Comparison of ENCODE assay signal across 8 cellular contexts in the genomic region with DNA sequence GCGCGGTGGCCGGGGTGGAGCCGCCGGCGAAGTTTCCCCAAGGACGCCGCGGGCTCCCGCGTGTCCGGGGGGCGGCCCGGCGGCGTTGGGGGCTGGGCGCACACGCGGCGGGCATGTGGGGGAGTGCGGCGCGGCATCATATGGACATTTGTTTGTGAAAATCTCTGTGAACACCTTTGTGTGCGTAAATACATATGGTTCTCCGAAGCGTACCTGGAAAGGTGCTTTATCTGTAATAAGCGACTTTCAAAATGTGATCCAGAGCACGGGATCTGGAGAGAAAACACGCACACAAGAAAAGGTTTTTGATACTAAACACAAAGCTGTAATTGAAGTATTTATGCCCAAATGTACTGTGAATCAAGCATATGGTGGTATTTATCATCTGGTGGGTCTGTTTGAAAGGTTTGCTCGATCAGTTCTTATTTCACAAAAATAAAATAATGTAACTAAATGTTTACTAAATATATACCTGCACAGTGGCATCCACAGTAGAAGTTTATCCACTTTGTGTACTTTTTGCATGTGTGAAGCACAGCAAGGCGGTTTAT. TPM values are rescaled to one million over a fixed set of nuclear protein-coding genes. Genes with fewer than 3 reads are reported as not detected.
DNase-seq lines count a peak whose midpoint lies in the region; ATAC-seq and TF ChIP-seq lines count a peak whose summit lies in the region.

No MANE protein-coding gene starts in this region.

- H3K36me3 ChIP-seq in adrenal gland (replicated peaks in 1 of 2): no peaks in the 10 kb centered on the region
- no peaks in the 10 kb centered on the region for H3K36me3 ChIP-seq in liver (ENCODE audit: control insufficient read depth in 4 of 4, insufficient read depth in 3 of 4, low read depth in 1 of 4, low read length in 3 of 4)
- H3K36me3 ChIP-seq in thyroid gland: no peaks in the 10 kb centered on the region

- H3K9me3 ChIP-seq in adrenal gland (replicated peaks in 1 of 3) (no peaks in the 10 kb centered on the region), liver (ENCODE audit: control insufficient read depth in 4 of 4, low read length in 3 of 4) (no peaks in the 10 kb centered on the region), thyroid gland (no peaks in the 10 kb centered on the region)

- H3K27me3 ChIP-seq in adrenal gland: no peaks in the 10 kb centered on the region
- no peaks in the 10 kb centered on the region for H3K27me3 ChIP-seq in liver (ENCODE audit: control insufficient read depth in 4 of 4, insufficient read depth in 4 of 4, low read length in 3 of 4)
- H3K27me3 ChIP-seq in thyroid gland: no peaks in the 10 kb centered on the region

- no peak for DNase-seq in AG10803 (ENCODE audit: low read depth)
- peak; percentile 68 for DNase-seq in HT-29 (ENCODE audit: low spot score)
- DNase-seq in adrenal gland: no peak
- DNase-seq in thyroid gland: no peak
- DNase-seq in germinal center (ENCODE audit: low spot score): no peak

- no peak for TF ChIP-seq CTCF in AG10803 (conservative IDR thresholded peaks at IDR 0.05; ENCODE audit: low read length)
- TF ChIP-seq CTCF in adrenal gland (IDR thresholded peaks at IDR 0.05): no peak
- TF ChIP-seq CTCF in liver (IDR thresholded peaks at IDR 0.05; ENCODE audit: low read depth, low read length, missing input control): no peak
- TF ChIP-seq CTCF in thyroid gland (IDR thresholded peaks at IDR 0.05): no peak

- ATAC-seq in GM21423 (IDR thresholded peaks at IDR 0.05; ENCODE audit: unreplicated experiment): no peak
- no peak for ATAC-seq in GM18907 (IDR thresholded peaks at IDR 0.05; ENCODE audit: unreplicated experiment)

- H3K4me1 ChIP-seq in adrenal gland (replicated peaks in 1 of 2) (peaks cover 15 to 30% of the 10 kb centered on the region in 2 donors), liver (ENCODE audit: control insufficient read depth in 4 of 4, insufficient read depth in 4 of 4, low read length in 3 of 4) (peaks cover 3 to 18% (median 10%) of the 10 kb centered on the region in 4 donors), thyroid gland (peaks cover 24 to 26% of the 10 kb centered on the region in 2 donors)

- H3K9ac ChIP-seq in liver (ENCODE audit: low read depth in 1 of 2, low read length in 2 of 2): peak overlapping the region; percentile 77 to 89

- intact Hi-C loops in adrenal gland (cut with DNase I): loop anchor here (5.0 to 10.0 kb wide), 2 partner anchors 143 to 159 kb away; no protein-coding TSS in a partner anchor
- intact Hi-C loops in thyroid gland (cut with DNase I): loop anchor here (5.0 to 10.0 kb wide), 2 partner anchors 143 to 159 kb away; no protein-coding TSS in a partner anchor

- H3K4me3 ChIP-seq in AG10803 (ENCODE audit: low read length): peak overlapping the region; percentile 66
- peak overlapping the region in 2 of 4 donors; percentile 45 to 98 for H3K4me3 ChIP-seq in adrenal gland
- peak overlapping the region; percentile 65 to 86 (median 74) for H3K4me3 ChIP-seq in liver (ENCODE audit: low read depth in 1 of 3, low read length in 3 of 3)
- peak overlapping the region; percentile 8 to 43 (median 31) for H3K4me3 ChIP-seq in thyroid gland (replicated peaks in 1 of 3)

- H3K27ac ChIP-seq in adrenal gland (peak overlapping the region; percentile 31 to 100 (median 88)), liver (ENCODE audit: low read depth in 1 of 2, low read length in 2 of 2) (peak overlapping the region; percentile 90 to 92), thyroid gland (peak overlapping the region; percentile 75 to 94 (median 76))

- WGBS in adrenal gland, 4 donors: 2 to 13% (median 3%) methylated on average over 8 to 31 of the region's 31 CpGs
- 3% methylated on average over 31 of the region's 31 CpGs for WGBS in liver
- 5 to 7% methylated on average over 16 to 27 of the region's 31 CpGs for WGBS in thyroid gland, 2 donors

- TF ChIP-seq RAD21 in liver (IDR thresholded peaks at IDR 0.05): no peak

- TF ChIP-seq POLR2A in adrenal gland (IDR thresholded peaks at IDR 0.05) (no peak), thyroid gland (IDR thresholded peaks at IDR 0.05) (peak in 1 of 2 donors; percentile 17)

TF ChIP-seq in liver, 16 proteins besides CTCF, POLR2A, EP300 and RAD21:
- TF ChIP-seq RXRA (IDR thresholded peaks at IDR 0.05): no peak
- no peak for TF ChIP-seq EGR1 (IDR thresholded peaks at IDR 0.05; ENCODE audit: low read depth in 2 of 2)
- TF ChIP-seq SP1 (IDR thresholded peaks at IDR 0.05): no peak

RNA-seq across cellular contexts. Expression of gene TBL1XR1, which starts 0.7 kb away (rescaled TPM):
- 107 and 119 TPM in 2 replicates for total RNA-seq in HT-29 (2014; rRNA removed; shearing (Covaris generic))
- total RNA-seq in adrenal gland (100 to 1,000 TPM in 6 of 8 donors, 10 to 100 TPM in 2; 74.0 to 258 (median 115) TPM), liver (10 to 100 TPM; 48.0 to 65.9 TPM), thyroid gland (100 to 1,000 TPM; 164 to 239 (median 195) TPM)
- polyA plus RNA-seq in adrenal gland (10 to 100 TPM; 17.5 to 50.2 (median 21.8) TPM), liver (10 to 100 TPM; 10.3 to 18.4 TPM)
